Comparison of ENCODE assay signal across 2 cellular contexts in genomic region chr5:134410822-134411221, GRCh38.
TF ChIP-seq lines count a peak whose summit lies in the region.

No MANE protein-coding gene starts in this region.

TF ChIP-seq in HEK293, 187 proteins besides CTCF, POLR2A, EP300 and RAD21 (continued from another document):
- TF ChIP-seq REST (tag by site-specific recombination; IDR thresholded peaks at IDR 0.05) (no peak), ZNF658 (tag by site-specific recombination; IDR thresholded peaks at IDR 0.05) (no peak), ZFP69B (tag by site-specific recombination; IDR thresholded peaks at IDR 0.05) (no peak), ZSCAN23 (tag by site-specific recombination; IDR thresholded peaks at IDR 0.05) (no peak), ZNF266 (tag by site-specific recombination; IDR thresholded peaks at IDR 0.05; ENCODE audit: low read depth) (no peak), ZNF473 (tag by site-specific recombination; IDR thresholded peaks at IDR 0.05) (no peak), GFI1B (tag by site-specific recombination; IDR thresholded peaks at IDR 0.05) (no peak), ZNF211 (tag by site-specific recombination; IDR thresholded peaks at IDR 0.05; ENCODE audit: low read depth) (no peak), YY1 (tag by site-specific recombination; IDR thresholded peaks at IDR 0.05) (no peak)

TF ChIP-seq in WTC11, 78 proteins besides CTCF, POLR2A, EP300 and RAD21 (continued from another document):
- TF ChIP-seq, protein P1, sequence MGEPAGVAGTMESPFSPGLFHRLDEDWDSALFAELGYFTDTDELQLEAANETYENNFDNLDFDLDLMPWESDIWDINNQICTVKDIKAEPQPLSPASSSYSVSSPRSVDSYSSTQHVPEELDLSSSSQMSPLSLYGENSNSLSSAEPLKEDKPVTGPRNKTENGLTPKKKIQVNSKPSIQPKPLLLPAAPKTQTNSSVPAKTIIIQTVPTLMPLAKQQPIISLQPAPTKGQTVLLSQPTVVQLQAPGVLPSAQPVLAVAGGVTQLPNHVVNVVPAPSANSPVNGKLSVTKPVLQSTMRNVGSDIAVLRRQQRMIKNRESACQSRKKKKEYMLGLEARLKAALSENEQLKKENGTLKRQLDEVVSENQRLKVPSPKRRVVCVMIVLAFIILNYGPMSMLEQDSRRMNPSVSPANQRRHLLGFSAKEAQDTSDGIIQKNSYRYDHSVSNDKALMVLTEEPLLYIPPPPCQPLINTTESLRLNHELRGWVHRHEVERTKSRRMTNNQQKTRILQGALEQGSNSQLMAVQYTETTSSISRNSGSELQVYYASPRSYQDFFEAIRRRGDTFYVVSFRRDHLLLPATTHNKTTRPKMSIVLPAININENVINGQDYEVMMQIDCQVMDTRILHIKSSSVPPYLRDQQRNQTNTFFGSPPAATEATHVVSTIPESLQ (CRISPR knock-in tag; IDR thresholded peaks at IDR 0.05) = no peak
- TF ChIP-seq NR2C2 (CRISPR knock-in tag; IDR thresholded peaks at IDR 0.05) (no peak), SMAD4 (CRISPR knock-in tag; IDR thresholded peaks at IDR 0.05) (no peak), GRHL2 (CRISPR knock-in tag; IDR thresholded peaks at IDR 0.05; ENCODE audit: insufficient replicate concordance, severe bottlenecking) (no peak), NR3C1 (CRISPR knock-in tag; conservative IDR thresholded peaks at IDR 0.05; ENCODE audit: low read depth) (no peak), ATF2 (CRISPR knock-in tag; IDR thresholded peaks at IDR 0.05; ENCODE audit: borderline replicate concordance, low read depth) (no peak), JUN (CRISPR knock-in tag; IDR thresholded peaks at IDR 0.05) (no peak)
TF ChIP-seq in WTC11: peak in this region for 0.
